26 cellular contexts compared by ENCODE assay signal in genomic region chr12:12194206-12194605, GRCh38.
DNase-seq lines count a peak whose midpoint lies in the region; ATAC-seq lines count a peak whose summit lies in the region.
"Had no signal": no experiment of that assay in that cellular context is flagged by ENCODE, and none has a peak within 500 bp of the region (broad histone marks: within the 10 kb centered on the region; RNA-seq: fewer than 3 reads in every experiment).

No MANE protein-coding gene starts in this region.

- DNase-seq in ACHN, result peak; percentile 54
- DNase-seq in HPDE6-E6E7 (ENCODE audit: extremely low spot score), result peak; percentile 10
- DNase-seq in amniotic epithelial cell (ENCODE audit: low read depth), result peak; percentile 32
- DNase-seq in iris pigment epithelial cell (ENCODE audit: low read depth), result peak; percentile 76
- DNase-seq in activated naive CD4-positive, alpha-beta T cell (lab: John Stamatoyannopoulos, UW), result no peak
- no peak for DNase-seq in sciatic nerve (ENCODE audit: low spot score)
- DNase-seq in NCI-H345 treated with DMSO at 0.1 percent for 48 hours (lab: John Stamatoyannopoulos, UW; ENCODE audit: unreplicated experiment), result no peak
- DNase-seq in activated CD4-positive, alpha-beta memory T cell treated with anti-CD3 and anti-CD28 coated beads for 36 hours, result no peak
- DNase-seq: activated CD4-positive, alpha-beta T cell treated with anti-CD3 and anti-CD28 coated beads for 48 hours; activated CD8-positive, alpha-beta memory T cell treated with anti-CD3 and anti-CD28 coated beads, Interleukin-2, amount 50 U/mL, for 4 hours; activated gamma-delta T cell; anterior cingulate cortex; CD4-positive, alpha-beta T cell; foreskin melanocyte; H7; Kasumi-1; left ventricle myocardium superior; NCI-H1436 treated with DMSO at 0.1 percent for 48 hours; NCI-H2171; NCI-H748 treated with DMSO at 0.1 percent for 48 hours; nucleus accumbens; OCI-M1; right cardiac atrium; stimulated activated CD4-positive, alpha-beta T cell treated with anti-CD3 and anti-CD28 coated beads, Interleukin-1b, Interleukin-23, amount 100 ng/mL, for 48 hours; upper lobe of left lung had no signal

- intact Hi-C loops in sciatic nerve (cut with DNase I), result no loop called here
- intact Hi-C loops in activated CD4-positive, alpha-beta memory T cell treated with anti-CD3 and anti-CD28 coated beads for 36 hours (cut with micrococcal nuclease), result no loop called here

- peaks cover 6% of the 10 kb centered on the region for H3K9me3 Mint-ChIP-seq in activated CD4-positive, alpha-beta memory T cell treated with anti-CD3 and anti-CD28 coated beads for 36 hours

- H3K4me3 Mint-ChIP-seq in activated CD4-positive, alpha-beta memory T cell treated with anti-CD3 and anti-CD28 coated beads for 36 hours, result no peak overlapping the region
- H3K4me3 Mint-ChIP-seq: CD4-positive, alpha-beta T cell; stimulated activated naive CD8-positive, alpha-beta T cell treated with anti-CD3 and anti-CD28 coated beads, Interleukin-15, Interleukin-2, amounts not matched to agents 100 ng/mL and 50 ng/mL, for 24 hours had no signal

- CTCF ChIA-PET in activated CD4-positive, alpha-beta memory T cell treated with anti-CD3 and anti-CD28 coated beads for 36 hours (lab: Charles Lee), result no interaction called here

- H3K4me1 Mint-ChIP-seq in activated CD4-positive, alpha-beta memory T cell treated with anti-CD3 and anti-CD28 coated beads for 36 hours (ENCODE audit: low read depth), result no peaks in the 10 kb centered on the region

- H3K27me3 Mint-ChIP-seq in activated CD4-positive, alpha-beta memory T cell treated with anti-CD3 and anti-CD28 coated beads for 36 hours, result peaks cover 4% of the 10 kb centered on the region
- H3K27me3 Mint-ChIP-seq: CD4-positive, alpha-beta T cell had no signal

- no peak for ATAC-seq in sciatic nerve
- ATAC-seq: left ventricle myocardium superior, right cardiac atrium had no signal

- H3K36me3 Mint-ChIP-seq in activated CD4-positive, alpha-beta memory T cell treated with anti-CD3 and anti-CD28 coated beads for 36 hours, result peaks cover 7% of the 10 kb centered on the region

- in situ Hi-C loops in ACHN (cut with HindIII; ENCODE audit: low pct_ligation_motif_present, low pct_unique_long_range_greater_than_20kb, low sequenced_read_pairs), result no loop called here

- POLR2A ChIA-PET in activated CD4-positive, alpha-beta memory T cell treated with anti-CD3 and anti-CD28 coated beads for 36 hours (lab: Charles Lee), result no interaction called here

- H3K27ac Mint-ChIP-seq in activated CD4-positive, alpha-beta memory T cell treated with anti-CD3 and anti-CD28 coated beads for 36 hours, result no peak overlapping the region
- H3K27ac Mint-ChIP-seq: CD4-positive, alpha-beta T cell; stimulated activated naive CD8-positive, alpha-beta T cell treated with anti-CD3 and anti-CD28 coated beads, Interleukin-15, Interleukin-2, amounts not matched to agents 100 ng/mL and 50 ng/mL, for 24 hours had no signal

Comparison
In these comparisons a context has a peak if more than half of its experiments do, and no peak if none do; other contexts are left out.
1. DNase-seq: peak in ACHN (single experiment), HPDE6-E6E7 (single experiment), amniotic epithelial cell (single experiment) and iris pigment epithelial cell (single experiment); none in activated naive CD4-positive, alpha-beta T cell (0 of 4), sciatic nerve (single experiment), NCI-H345 treated with DMSO at 0.1 percent for 48 hours (single experiment) and activated CD4-positive, alpha-beta memory T cell treated with anti-CD3 and anti-CD28 coated beads for 36 hours (single experiment).